Comparison of ENCODE assay signal across 8 cellular contexts in the genomic region with DNA sequence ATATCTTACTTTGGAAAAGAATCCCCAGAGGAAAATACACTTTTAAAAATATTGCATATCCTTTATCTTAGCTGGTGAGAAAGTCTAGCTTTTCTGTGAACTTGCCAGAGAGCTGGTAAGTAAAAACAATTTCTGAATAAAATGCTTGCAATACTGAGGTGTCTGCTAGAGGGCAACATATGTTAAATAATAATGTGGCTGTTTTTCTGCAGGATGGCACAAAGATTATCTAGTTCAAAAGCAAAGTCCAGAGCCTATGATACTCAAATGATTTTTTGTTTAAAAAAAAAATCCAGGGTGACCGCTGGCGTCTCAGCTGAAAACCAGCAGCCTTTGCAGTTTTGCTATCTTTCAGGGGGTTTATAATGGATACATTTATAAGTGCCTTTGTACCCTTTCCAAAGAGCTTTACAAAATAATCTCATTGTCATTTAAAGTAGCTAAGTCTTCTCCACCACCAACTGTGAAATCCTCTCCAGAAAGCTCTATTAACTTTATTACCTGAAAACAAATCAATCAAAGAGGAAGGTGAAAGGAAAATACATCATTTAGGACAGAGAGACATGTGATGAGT.
DNase-seq lines count a peak whose midpoint lies in the region; ATAC-seq, FAIRE-seq and TF ChIP-seq lines count a peak whose summit lies in the region.

No MANE protein-coding gene starts in this region.

- peak; percentile 2 to 19 for DNase-seq in A549 (ENCODE audit: low read depth in 1 of 2, low spot score in 1 of 2)
- DNase-seq in GM13976 (ENCODE audit: low spot score), result peak; percentile 31
- DNase-seq in NCI-H82 treated with DMSO at 0.1 percent for 48 hours (lab: John Stamatoyannopoulos, UW; ENCODE audit: unreplicated experiment), result peak; percentile 40
- peak; percentile 83 for DNase-seq in pons (ENCODE audit: low spot score)

- no peak overlapping the region for H3K4me3 ChIP-seq in A549

- TF ChIP-seq RAD21 in A549 (conservative IDR thresholded peaks at IDR 0.05 in 1 of 2, IDR thresholded peaks at IDR 0.05 in 1 of 2), result peak; percentile 53 to 61

- FAIRE-seq in A549 (lab: Jason Lieb, UNC) (no peak), endometrium (lab: Jason Lieb, UNC) (peak; percentile 61)

- no peak overlapping the region for H3K4me2 ChIP-seq in A549

- in situ Hi-C loops in GM13976 (cut with MboI; ENCODE audit: low sequenced_read_pairs, unreplicated experiment), result loop anchor here (5.0 kb wide), 1 partner anchor 421 kb away; no protein-coding TSS in a partner anchor

- ATAC-seq in A549 (no peak), HG02970 (IDR thresholded peaks at IDR 0.05; ENCODE audit: low FRiP score, unreplicated experiment) (no peak), GM19397 (IDR thresholded peaks at IDR 0.05; ENCODE audit: unreplicated experiment) (no peak), HG03196 (IDR thresholded peaks at IDR 0.05; ENCODE audit: unreplicated experiment) (no peak)

- peak; percentile 47 for TF ChIP-seq CTCF in A549 (IDR thresholded peaks at IDR 0.05)
- peak; percentile 42 for TF ChIP-seq CTCF in GM13976 (IDR thresholded peaks at IDR 0.05; ENCODE audit: borderline replicate concordance, control extremely low read depth, extremely low read depth, insufficient read depth, missing control alignments)

- TF ChIP-seq POLR2A in A549 (IDR thresholded peaks at IDR 0.05; ENCODE audit: low read length), result no peak

- WGBS in A549 (ENCODE audit: missing lambda C conversion rate), result 3% methylated on average over 2 of the region's 2 CpGs

- H3K27ac ChIP-seq in A549, result no peak overlapping the region

- H3K4me1 ChIP-seq in A549, result no peaks in the 10 kb centered on the region

- no peaks in the 10 kb centered on the region for H3K9me3 ChIP-seq in A549

- CTCF ChIA-PET in A549 (lab: Yijun Ruan, JAX), result interaction anchor here (0.5 to 3.6 kb wide), 14 partner anchors 10 to 1323 kb away, joined by 3 to 22 read pairs (median 4); a partner anchor contains a TSS

- POLR2A ChIA-PET in A549 (lab: Yijun Ruan, JAX), result interaction anchor here (2.6 kb wide), 1 partner anchor 418 kb away, joined by 14 read pairs; a partner anchor contains a TSS

- TF ChIP-seq EP300 in A549 (IDR thresholded peaks at IDR 0.05), result no peak

TF ChIP-seq in A549, 52 proteins besides CTCF, POLR2A, EP300 and RAD21:
- TF ChIP-seq MYC (IDR thresholded peaks at IDR 0.05; ENCODE audit: borderline replicate concordance, low read length) (no peak), SMC3 (IDR thresholded peaks at IDR 0.05) (peak; percentile 42; the same call in 1 of the 3 replicates)

Comparison
In these comparisons a context has a peak if more than half of its experiments do, and no peak if none do; other contexts are left out.
1. DNase-seq: peak in every context shown above with its lines; median percentile 83 in pons; 40 in NCI-H82 treated with DMSO at 0.1 percent for 48 hours; 31 in GM13976; 10 in A549.